In the genomic region with DNA sequence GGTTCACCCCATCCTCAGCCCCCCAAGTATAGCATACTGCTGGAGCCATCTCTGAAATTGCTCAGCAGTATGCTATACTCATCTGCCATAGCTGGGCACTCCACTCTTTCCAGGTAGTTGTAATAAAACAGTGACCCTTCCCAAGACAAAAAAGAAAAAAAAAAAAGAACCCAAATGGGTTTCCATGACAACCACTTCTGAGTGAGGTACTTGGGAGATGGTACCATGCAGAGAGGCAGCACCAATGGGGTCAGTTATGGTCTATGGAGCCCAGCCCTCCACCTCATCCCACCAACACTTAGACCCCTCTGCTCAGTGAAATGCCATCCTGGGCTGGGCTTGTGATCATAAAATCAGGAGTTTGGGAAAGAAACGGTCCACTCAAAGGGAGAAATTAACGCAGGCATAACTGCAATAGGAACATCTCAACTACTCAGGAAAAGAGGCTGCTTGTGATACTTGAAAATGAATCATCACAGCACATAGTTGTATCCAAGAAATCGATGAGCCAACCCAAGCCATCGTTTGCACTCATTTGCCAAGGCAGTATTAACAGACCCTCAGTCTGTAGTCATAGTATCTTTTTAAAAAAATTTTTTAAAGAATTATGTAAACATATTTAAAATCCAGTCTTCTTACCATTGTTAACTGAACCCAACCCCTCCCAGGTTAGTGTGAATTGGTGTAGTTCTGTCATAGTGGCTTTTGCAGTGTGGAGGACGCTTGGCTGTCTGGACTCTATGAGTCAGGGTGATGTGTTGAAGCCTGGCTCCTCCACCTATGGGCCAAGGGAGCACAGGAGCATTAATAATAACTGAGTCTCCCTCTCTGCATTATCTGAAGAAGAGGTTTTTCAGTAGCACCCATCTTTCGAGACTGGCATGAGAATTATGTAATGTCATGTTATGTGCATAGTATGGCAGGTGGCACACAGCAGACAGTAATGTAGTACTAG, we compare ENCODE assay signal across 28 cellular contexts.
DNase-seq lines count a peak whose midpoint lies in the region; ATAC-seq, FAIRE-seq and TF ChIP-seq lines count a peak whose summit lies in the region.
"Had no signal": no experiment of that assay in that cellular context is flagged by ENCODE, and none has a peak within 500 bp of the region (broad histone marks: within the 10 kb centered on the region; RNA-seq: fewer than 3 reads in every experiment).

No MANE protein-coding gene starts in this region.

- no peaks in the 10 kb centered on the region for H3K27me3 ChIP-seq in astrocyte (ENCODE audit: insufficient read depth, low read length)
- H3K27me3 ChIP-seq: gastroesophageal sphincter, neutrophil, suprapubic skin had no signal

- no peak for FAIRE-seq in astrocyte (lab: Jason Lieb, UNC)
- FAIRE-seq: D721Med, G401.6, small intestine, urothelium cell line had no signal

- H3K9me3 ChIP-seq in astrocyte (ENCODE audit: insufficient read depth, low read depth, low read length) = no peaks in the 10 kb centered on the region
- H3K9me3 ChIP-seq: gastroesophageal sphincter, neutrophil, suprapubic skin had no signal

- DNase-seq in ACHN (peak; percentile 43), HFFc6 (peak; percentile 45), astrocyte (ENCODE audit: low read depth) (peak; percentile 76), hepatic stellate cell (ENCODE audit: low spot score) (peak; percentile 27), DMS 273 (lab: John Stamatoyannopoulos, UW; ENCODE audit: unreplicated experiment) (no peak)
- DNase-seq: activated CD4-positive, alpha-beta T cell treated with anti-CD3 and anti-CD28 coated beads for 36 hours; activated CD8-positive, alpha-beta memory T cell treated with anti-CD3 and anti-CD28 coated beads for 24 hours; activated naive CD4-positive, alpha-beta T cell treated with anti-CD3 and anti-CD28 coated beads for 36 hours; activated T-cell treated with anti-CD3 and anti-CD28 coated beads, Interleukin-2, amount 50 U/mL, for 72 hours; amygdala; central memory CD4-positive, alpha-beta T cell; erythroblast; NCI-H1436; NCI-H2171 treated with DMSO at 0.1 percent for 48 hours; Right ventricle myocardium superior; small intestine; stimulated activated CD4-positive, alpha-beta T cell treated with anti-CD3 and anti-CD28 coated beads, Interleukin-2, amount 100 ng/mL, for 24 hours had no signal

- H3K36me3 ChIP-seq in astrocyte (ENCODE audit: insufficient read depth, low read length) = no peaks in the 10 kb centered on the region
- H3K36me3 ChIP-seq: gastroesophageal sphincter, neutrophil, suprapubic skin had no signal

- peaks cover 18% of the 10 kb centered on the region for H3K4me1 ChIP-seq in astrocyte (ENCODE audit: insufficient read depth, low read length)
- H3K4me1 ChIP-seq: suprapubic skin had no signal

- H3K79me2 ChIP-seq in astrocyte (ENCODE audit: insufficient read depth, low read length) = no peaks in the 10 kb centered on the region

- H3K4me3 ChIP-seq in astrocyte (ENCODE audit: insufficient read depth, low read depth, low read length) = no peak overlapping the region
- H3K4me3 ChIP-seq: gastroesophageal sphincter, suprapubic skin had no signal

- in situ Hi-C loops in ACHN (cut with HindIII; ENCODE audit: low pct_ligation_motif_present, low pct_unique_long_range_greater_than_20kb, low sequenced_read_pairs) = no loop called here

- H3K27ac Mint-ChIP-seq in HFFc6 (peak overlapping the region; percentile 44), astrocyte (ENCODE audit: unreplicated experiment) (no peak overlapping the region)
- H3K27ac Mint-ChIP-seq: activated CD4-positive, alpha-beta T cell treated with anti-CD3 and anti-CD28 coated beads for 36 hours; activated naive CD4-positive, alpha-beta T cell treated with anti-CD3 and anti-CD28 coated beads for 36 hours; activated T-cell treated with anti-CD3 and anti-CD28 coated beads, Interleukin-2, amount 50 U/mL, for 72 hours; memory B cell; stimulated activated effector memory CD8-positive, alpha-beta T cell treated with anti-CD3 and anti-CD28 coated beads, Interleukin-12 subunit alpha, Interleukin-12 subunit beta, amount 100 ng/mL, for 72 hours had no signal

- H3K27me3 Mint-ChIP-seq in HFFc6 (ENCODE audit: insufficient read depth) (no peaks in the 10 kb centered on the region), astrocyte (ENCODE audit: low read depth, unreplicated experiment) (no peaks in the 10 kb centered on the region)
- H3K27me3 Mint-ChIP-seq: activated CD4-positive, alpha-beta T cell treated with anti-CD3 and anti-CD28 coated beads for 36 hours had no signal

- no peaks in the 10 kb centered on the region for H3K36me3 Mint-ChIP-seq in HFFc6 (ENCODE audit: low read depth)
- H3K36me3 Mint-ChIP-seq in astrocyte (ENCODE audit: low read depth, unreplicated experiment) = no peaks in the 10 kb centered on the region
- H3K36me3 Mint-ChIP-seq: memory B cell; stimulated activated effector memory CD8-positive, alpha-beta T cell treated with anti-CD3 and anti-CD28 coated beads, Interleukin-12 subunit alpha, Interleukin-12 subunit beta, amount 100 ng/mL, for 72 hours had no signal

- peaks cover 21% of the 10 kb centered on the region for H4K20me1 ChIP-seq in astrocyte (ENCODE audit: insufficient read depth, low read length)

- peak overlapping the region; percentile 29 for H3K9ac ChIP-seq in astrocyte (ENCODE audit: low read length)

- peak overlapping the region; percentile 34 for H3K27ac ChIP-seq in astrocyte (ENCODE audit: low read depth, low read length)
- H3K27ac ChIP-seq: gastroesophageal sphincter, neutrophil, suprapubic skin had no signal

- H3K4me3 Mint-ChIP-seq in HFFc6 = peak overlapping the region; percentile 51
- H3K4me3 Mint-ChIP-seq in astrocyte (ENCODE audit: unreplicated experiment) = no peak overlapping the region
- H3K4me3 Mint-ChIP-seq: activated CD4-positive, alpha-beta T cell treated with anti-CD3 and anti-CD28 coated beads for 36 hours; activated naive CD4-positive, alpha-beta T cell treated with anti-CD3 and anti-CD28 coated beads for 36 hours; activated T-cell treated with anti-CD3 and anti-CD28 coated beads, Interleukin-2, amount 50 U/mL, for 72 hours; memory B cell; stimulated activated effector memory CD8-positive, alpha-beta T cell treated with anti-CD3 and anti-CD28 coated beads, Interleukin-12 subunit alpha, Interleukin-12 subunit beta, amount 100 ng/mL, for 72 hours had no signal

- TF ChIP-seq CTCF in HFFc6 (IDR thresholded peaks at IDR 0.05) (no peak), astrocyte (IDR thresholded peaks at IDR 0.05; ENCODE audit: insufficient read depth, low read depth, low read length) (no peak)

- H3K4me2 ChIP-seq in astrocyte (ENCODE audit: low read length) = peak overlapping the region; percentile 68

- H3K9me3 Mint-ChIP-seq in HFFc6 (no peaks in the 10 kb centered on the region), astrocyte (ENCODE audit: unreplicated experiment) (no peaks in the 10 kb centered on the region)
- H3K9me3 Mint-ChIP-seq: activated naive CD4-positive, alpha-beta T cell treated with anti-CD3 and anti-CD28 coated beads for 36 hours; activated T-cell treated with anti-CD3 and anti-CD28 coated beads, Interleukin-2, amount 50 U/mL, for 72 hours; stimulated activated effector memory CD8-positive, alpha-beta T cell treated with anti-CD3 and anti-CD28 coated beads, Interleukin-12 subunit alpha, Interleukin-12 subunit beta, amount 100 ng/mL, for 72 hours had no signal

- ATAC-seq in GM21381 (IDR thresholded peaks at IDR 0.05; ENCODE audit: unreplicated experiment) (no peak), GM18907 (IDR thresholded peaks at IDR 0.05; ENCODE audit: unreplicated experiment) (no peak), GM21576 (IDR thresholded peaks at IDR 0.05; ENCODE audit: unreplicated experiment) (no peak)
- ATAC-seq: activated CD4-positive, alpha-beta T cell treated with anti-CD3 and anti-CD28 coated beads for 36 hours; activated T-cell treated with anti-CD3 and anti-CD28 coated beads, Interleukin-2, amount 50 U/mL, for 72 hours; gastroesophageal sphincter; stimulated activated effector memory CD8-positive, alpha-beta T cell treated with anti-CD3 and anti-CD28 coated beads, Interleukin-12 subunit alpha, Interleukin-12 subunit beta, amount 100 ng/mL, for 72 hours had no signal

- H2AFZ ChIP-seq in astrocyte (ENCODE audit: low read depth, low read length) = no peak overlapping the region

- H3K4me1 Mint-ChIP-seq in HFFc6 (ENCODE audit: low read depth) (peaks cover 38% of the 10 kb centered on the region), astrocyte (ENCODE audit: low read depth, unreplicated experiment) (peaks cover 4% of the 10 kb centered on the region)
- H3K4me1 Mint-ChIP-seq: activated CD4-positive, alpha-beta T cell treated with anti-CD3 and anti-CD28 coated beads for 36 hours; memory B cell; stimulated activated effector memory CD8-positive, alpha-beta T cell treated with anti-CD3 and anti-CD28 coated beads, Interleukin-12 subunit alpha, Interleukin-12 subunit beta, amount 100 ng/mL, for 72 hours had no signal
